ENCODE assay signal across 7 cellular contexts in the genomic region with DNA sequence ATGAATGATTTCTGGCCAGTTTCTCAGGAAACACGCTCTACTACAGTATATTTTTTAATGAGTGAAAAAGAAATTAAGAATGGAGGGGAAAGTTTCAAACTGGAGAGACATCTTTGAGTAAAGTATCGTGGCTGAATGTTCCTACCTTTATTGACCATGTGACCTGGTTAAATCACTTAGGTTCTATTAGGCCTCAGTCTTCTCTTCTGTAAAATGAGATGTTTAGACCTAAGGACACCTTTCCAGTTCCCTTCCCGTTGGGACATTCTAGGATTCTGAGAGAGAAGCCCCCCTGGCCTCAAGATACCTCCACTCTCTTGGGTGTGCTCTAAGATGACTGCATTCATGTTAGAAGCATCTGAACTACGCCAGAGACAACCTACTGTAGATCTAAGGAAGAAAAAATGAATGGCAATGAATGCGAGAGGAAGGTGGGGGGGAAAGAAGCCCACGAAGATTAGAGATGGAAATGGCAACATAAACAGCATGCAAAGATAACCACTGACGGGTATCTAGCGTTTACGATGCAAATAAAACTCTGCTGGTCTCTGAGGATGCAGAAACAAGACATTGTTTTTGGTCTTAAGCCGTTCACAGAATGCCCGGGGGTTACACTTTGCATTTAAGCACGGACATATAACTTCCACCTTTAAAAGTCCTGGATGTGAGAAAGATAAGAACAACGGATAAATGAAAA. TPM values are rescaled to one million over a fixed set of nuclear protein-coding genes. Genes with fewer than 3 reads are reported as not detected.
DNase-seq lines count a peak whose midpoint lies in the region; ATAC-seq, FAIRE-seq and TF ChIP-seq lines count a peak whose summit lies in the region.

No MANE protein-coding gene starts in this region.

- no peak for TF ChIP-seq CTCF in body of pancreas (IDR thresholded peaks at IDR 0.05)
- no peak for TF ChIP-seq CTCF in GM20000 (IDR thresholded peaks at IDR 0.05; ENCODE audit: extremely low read depth, missing control alignments)

- intact Hi-C loops in body of pancreas (cut with DNase I) = no loop called here

- H3K27me3 ChIP-seq in body of pancreas (no peaks in the 10 kb centered on the region), muscle layer of duodenum (ENCODE audit: low read depth, low read length) (no peaks in the 10 kb centered on the region)

- WGBS in body of pancreas, 2 donors = 15 to 16% methylated on average over 13 of the region's 13 CpGs

- H3K36me3 ChIP-seq in body of pancreas (replicated peaks in 1 of 2; ENCODE audit: insufficient read depth in 1 of 2, low read depth in 2 of 2) = no peaks in the 10 kb centered on the region
- no peaks in the 10 kb centered on the region for H3K36me3 ChIP-seq in muscle layer of duodenum (ENCODE audit: control insufficient read depth in 1 of 2, insufficient read depth in 2 of 2, low read length in 2 of 2)

- peak overlapping the region; percentile 40 to 97 (median 90) for H3K27ac ChIP-seq in body of pancreas
- peak overlapping the region; percentile 86 for H3K27ac ChIP-seq in muscle layer of duodenum (ENCODE audit: low read length)

- DNase-seq in body of pancreas = no peak
- no peak for DNase-seq in GM12891 (ENCODE audit: insufficient read length, low spot score)
- DNase-seq in GF-D8 (lab: John Stamatoyannopoulos, UW) = no peak
- no peak for DNase-seq in GM20000 (ENCODE audit: low spot score)

- H3K4me1 ChIP-seq in body of pancreas (peaks cover 36% of the 10 kb centered on the region), muscle layer of duodenum (ENCODE audit: control insufficient read depth in 1 of 2, insufficient read depth in 2 of 2, low read length in 2 of 2) (peaks cover 17 to 33% of the 10 kb centered on the region in 2 donors)

- H3K9me3 ChIP-seq in body of pancreas (no peaks in the 10 kb centered on the region), muscle layer of duodenum (ENCODE audit: control insufficient read depth in 1 of 2, low read length in 2 of 2) (no peaks in the 10 kb centered on the region)

- TF ChIP-seq POLR2A in body of pancreas (IDR thresholded peaks at IDR 0.05) (no peak), GM12891 (IDR thresholded peaks at IDR 0.05; ENCODE audit: low read depth, low read length) (no peak)

- no peak for FAIRE-seq in GM12891 (lab: Jason Lieb, UNC)

- H3K4me3 ChIP-seq in body of pancreas (no peak overlapping the region), muscle layer of duodenum (ENCODE audit: low read depth in 1 of 2, low read length in 2 of 2) (peak overlapping the region; percentile 87 to 94)

- ATAC-seq in GM19372 (IDR thresholded peaks at IDR 0.05; ENCODE audit: low read depth, unreplicated experiment) = peak; percentile 1
- ATAC-seq in HG03378 (IDR thresholded peaks at IDR 0.05; ENCODE audit: unreplicated experiment) = peak; percentile 15
- no peak for ATAC-seq in body of pancreas

TF ChIP-seq in GM12891, 5 proteins besides CTCF, POLR2A, EP300 and RAD21:
- no peak for TF ChIP-seq POLR2AphosphoS5 (IDR thresholded peaks at IDR 0.05; ENCODE audit: low read depth, low read length)
- no peak for TF ChIP-seq SPI1 (IDR thresholded peaks at IDR 0.05; ENCODE audit: low read depth, low read length)
- TF ChIP-seq POU2F2 (IDR thresholded peaks at IDR 0.05; ENCODE audit: low read depth, low read length) = no peak
- TF ChIP-seq TAF1 (IDR thresholded peaks at IDR 0.05; ENCODE audit: low read depth, low read length) = no peak

RNA-seq across cellular contexts. Expression of a gene that starts 0.6 kb away (rescaled TPM):
- 10 to 100 TPM; 23.1 to 33.2 TPM for total RNA-seq in body of pancreas
- 67.5 TPM for polyA plus RNA-seq in GM12891 (2012; ENCODE audit: low read depth, missing spikeins)

Comparison
In these comparisons a context has a peak if more than half of its experiments do, and no peak if none do; other contexts are left out.
1. H3K4me3 ChIP-seq: peak in muscle layer of duodenum (2 of 2); none in body of pancreas (0 of 2).